Comparison of ENCODE assay signal across 16 cellular contexts in the genomic region with DNA sequence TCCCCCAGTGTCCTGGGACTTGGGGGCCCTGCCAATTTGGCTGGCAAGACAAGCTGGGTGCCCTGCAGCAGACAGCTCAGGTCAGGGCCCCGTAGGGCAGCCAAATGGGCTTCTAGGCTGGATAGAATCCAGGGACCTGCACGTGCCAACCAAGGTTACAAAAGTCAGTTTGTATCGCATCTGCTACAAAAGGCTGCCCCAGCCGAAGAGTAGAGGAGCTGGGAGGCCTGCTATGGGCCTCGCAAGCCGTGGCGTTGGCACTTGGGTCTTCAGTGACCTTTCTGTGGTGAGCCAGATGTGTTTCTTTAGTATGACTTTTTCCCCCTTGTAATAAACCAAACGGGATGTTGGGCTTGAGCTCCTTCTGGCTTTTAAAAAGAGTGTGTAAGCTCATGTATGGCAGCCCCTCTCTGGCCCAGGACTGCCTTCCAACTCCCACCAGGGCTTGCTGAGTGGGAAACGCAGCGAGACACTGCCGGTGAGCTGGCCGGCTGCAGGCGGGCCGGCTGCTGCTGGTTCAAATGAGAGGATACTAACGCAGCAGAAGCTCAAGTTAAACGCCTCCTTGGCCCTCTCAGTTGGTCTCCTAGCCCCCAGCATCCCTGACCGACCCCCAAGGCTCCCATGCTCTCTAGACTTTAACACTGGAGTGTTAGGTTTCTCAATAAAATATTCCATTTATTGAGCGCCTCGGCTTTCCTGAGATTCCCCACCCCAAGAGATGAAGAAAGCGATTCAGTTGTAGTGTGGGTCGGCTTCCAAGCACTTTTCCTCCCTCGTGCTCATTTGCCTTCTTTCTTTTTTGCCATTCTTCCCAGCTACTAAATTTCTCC.
A peak's percentile ranks its signal among the peaks of the same experiment; 100 is the strongest.
DNase-seq lines count a peak whose midpoint lies in the region; ATAC-seq and TF ChIP-seq lines count a peak whose summit lies in the region.
"Had no signal": no experiment of that assay in that cellular context is flagged by ENCODE, and none has a peak within 500 bp of the region (broad histone marks: within the 10 kb centered on the region; RNA-seq: fewer than 3 reads in every experiment).

No MANE protein-coding gene starts in this region.

- H3K9me3 ChIP-seq in WERI-Rb-1 (ENCODE audit: severe bottlenecking) (peaks cover 8% of the 10 kb centered on the region), mucosa of rectum (ENCODE audit: control insufficient read depth in 2 of 2, low read length in 2 of 2) (no peaks in the 10 kb centered on the region), tibial artery (no peaks in the 10 kb centered on the region)
- H3K9me3 ChIP-seq: A549, thyroid gland had no signal

- H3K4me1 ChIP-seq in mucosa of rectum (ENCODE audit: control insufficient read depth in 2 of 2, insufficient read depth in 2 of 2, low read length in 2 of 2) = peaks cover 39 to 62% of the 10 kb centered on the region in 2 donors
- H3K4me1 ChIP-seq in tibial artery = peaks cover 0 to 39% (median 14%) of the 10 kb centered on the region in 4 donors

- no peak overlapping the region for H3K27ac ChIP-seq in WERI-Rb-1
- peak overlapping the region; percentile 96 for H3K27ac ChIP-seq in mucosa of rectum (ENCODE audit: low read depth in 2 of 2, low read length in 2 of 2)
- peak overlapping the region; percentile 96 to 97 for H3K27ac ChIP-seq in tibial artery
- H3K27ac ChIP-seq: A549, thyroid gland had no signal

- no peaks in the 10 kb centered on the region for H3K36me3 ChIP-seq in WERI-Rb-1
- H3K36me3 ChIP-seq in mucosa of rectum (ENCODE audit: control insufficient read depth in 2 of 2, insufficient read depth in 2 of 2, low read length in 2 of 2) = no peaks in the 10 kb centered on the region
- no peaks in the 10 kb centered on the region for H3K36me3 ChIP-seq in tibial artery
- H3K36me3 ChIP-seq: thyroid gland had no signal

- peak overlapping the region; percentile 92 to 96 for H3K9ac ChIP-seq in mucosa of rectum (ENCODE audit: low read depth in 1 of 2, low read length in 2 of 2)

- TF ChIP-seq CTCF in WERI-Rb-1 (IDR thresholded peaks at IDR 0.05; ENCODE audit: low read depth, low read length) = no peak
- TF ChIP-seq CTCF in tibial artery (IDR thresholded peaks at IDR 0.05) = no peak

- H3K27me3 ChIP-seq in WERI-Rb-1 (ENCODE audit: insufficient read depth, low read depth, severe bottlenecking) (peaks cover 70% of the 10 kb centered on the region), mucosa of rectum (ENCODE audit: control insufficient read depth in 2 of 2, insufficient read depth in 2 of 2, low read length in 2 of 2) (peaks cover 0 to 17% of the 10 kb centered on the region in 2 donors), tibial artery (peaks cover 0 to 30% of the 10 kb centered on the region in 2 donors)

- peak; percentile 44 for DNase-seq in activated effector memory CD4-positive, alpha-beta T cell treated with anti-CD3 and anti-CD28 coated beads, Interleukin-2, amount 50 U/mL, for 16 hours
- no peak for DNase-seq in activated effector memory CD4-positive, alpha-beta T cell treated with Interleukin-2 at 50 U/mL for 16 hours
- DNase-seq in WERI-Rb-1 (peak; percentile 1), tibial artery (peak; percentile 21 to 67), pons (ENCODE audit: low spot score) (no peak)
- no peak for DNase-seq in activated CD4-positive, alpha-beta T cell treated with anti-CD3 and anti-CD28 coated beads for 1 hour
- DNase-seq: activated T-cell treated with anti-CD3 and anti-CD28 coated beads, Interleukin-2, amount 50 U/mL, for 24 hours; DMS 273 treated with DMSO at 0.1 percent for 48 hours; mesendoderm; NCI-H1092 treated with DMSO at 0.1 percent for 48 hours; NCI-H510A treated with DMSO at 0.1 percent for 48 hours; SHP77 treated with DMSO at 0.1 percent for 48 hours; thyroid gland had no signal

- intact Hi-C loops in tibial artery (cut with DNase I; ENCODE audit: low total_unique reads) = no loop called here

- ATAC-seq in GM21423 (IDR thresholded peaks at IDR 0.05; ENCODE audit: unreplicated experiment) = no peak
- ATAC-seq: A549 had no signal

- H3K4me3 ChIP-seq in WERI-Rb-1 (ENCODE audit: low read depth, low read length) = no peak overlapping the region
- H3K4me3 ChIP-seq in mucosa of rectum (ENCODE audit: low read length in 2 of 2) = peak overlapping the region; percentile 64 to 79
- peak overlapping the region; percentile 19 to 45 for H3K4me3 ChIP-seq in tibial artery
- H3K4me3 ChIP-seq: A549, thyroid gland had no signal

Comparison
In these comparisons a context has a peak if more than half of its experiments do, and no peak if none do; other contexts are left out.
1. DNase-seq: peak in activated effector memory CD4-positive, alpha-beta T cell treated with anti-CD3 and anti-CD28 coated beads, Interleukin-2, amount 50 U/mL, for 16 hours (single experiment), WERI-Rb-1 (single experiment) and tibial artery (2 of 2); none in activated effector memory CD4-positive, alpha-beta T cell treated with Interleukin-2 at 50 U/mL for 16 hours (single experiment), pons (single experiment) and activated CD4-positive, alpha-beta T cell treated with anti-CD3 and anti-CD28 coated beads for 1 hour (single experiment).